ENCODE assay signal across 8 cellular contexts in the genomic region with DNA sequence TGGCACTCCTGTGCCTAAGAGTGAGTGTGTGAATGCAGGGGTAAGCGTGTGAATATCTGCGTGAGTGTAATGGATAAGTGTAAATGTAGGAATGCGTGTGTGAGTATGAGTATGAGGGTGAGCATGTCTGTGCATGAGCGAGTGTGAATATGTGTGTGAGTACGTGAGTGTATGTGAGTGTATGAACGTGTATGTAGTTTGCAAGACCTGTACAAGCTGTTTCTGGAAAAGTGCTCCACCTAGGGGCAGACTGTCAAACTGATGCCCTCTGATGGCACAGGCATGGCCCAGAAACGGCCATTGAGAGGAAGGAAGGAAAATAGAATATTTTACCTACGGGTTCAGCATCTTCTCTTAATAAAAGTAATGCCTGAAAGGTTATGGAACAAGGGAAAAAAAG. TPM values are rescaled to one million over a fixed set of nuclear protein-coding genes. Genes with fewer than 3 reads are reported as not detected.
DNase-seq lines count a peak whose midpoint lies in the region; ATAC-seq and TF ChIP-seq lines count a peak whose summit lies in the region.

No MANE protein-coding gene starts in this region.

- H3F3A ChIP-seq in SU-DHL-6 (ENCODE audit: insufficient read depth) = no peaks in the 10 kb centered on the region

- no peaks in the 10 kb centered on the region for H3K79me2 ChIP-seq in KMS-11 (ENCODE audit: insufficient read depth, low read depth)
- no peaks in the 10 kb centered on the region for H3K79me2 ChIP-seq in SU-DHL-6 (ENCODE audit: insufficient read depth, low read length)

- H2AFZ ChIP-seq in KMS-11 (ENCODE audit: low read depth) (no peak overlapping the region), SU-DHL-6 (ENCODE audit: low read depth, low read length, severe bottlenecking) (no peak overlapping the region), neuronal stem cell (ENCODE audit: low read length) (no peak overlapping the region)

- H3K9me3 Mint-ChIP-seq in activated naive CD8-positive, alpha-beta T cell treated with anti-CD3 and anti-CD28 coated beads, Interleukin-2, amount 50 U/mL, for 24 hours = no peaks in the 10 kb centered on the region

- H3K18ac ChIP-seq in neuronal stem cell (ENCODE audit: low read length) = no peak overlapping the region

- H4K91ac ChIP-seq in neuronal stem cell (ENCODE audit: low read depth, low read length, poor library complexity) = no peak overlapping the region

- no peak overlapping the region for H2BK120ac ChIP-seq in neuronal stem cell (ENCODE audit: low read depth, low read length)

- H3K27me3 Mint-ChIP-seq in activated naive CD8-positive, alpha-beta T cell treated with anti-CD3 and anti-CD28 coated beads, Interleukin-2, amount 50 U/mL, for 24 hours = peaks cover 12% of the 10 kb centered on the region

- H2BK5ac ChIP-seq in neuronal stem cell (ENCODE audit: low read length) = no peak overlapping the region

- DNase-seq in GF-D8 (lab: John Stamatoyannopoulos, UW) (peak; percentile 20), left ventricle myocardium superior (peak; percentile 49), gastrocnemius medialis (peak; percentile 26 to 50), neuronal stem cell (ENCODE audit: low spot score) (no peak)
- DNase-seq in activated naive CD8-positive, alpha-beta T cell treated with anti-CD3 and anti-CD28 coated beads, Interleukin-2, amount 50 U/mL, for 24 hours = peak; percentile 71

- no peaks in the 10 kb centered on the region for H3K9me3 ChIP-seq in SU-DHL-6 (ENCODE audit: insufficient read depth, low read length)
- H3K9me3 ChIP-seq in gastrocnemius medialis = no peaks in the 10 kb centered on the region
- H3K9me3 ChIP-seq in neuronal stem cell (replicated peaks in 1 of 2; ENCODE audit: control insufficient read depth in 2 of 2, insufficient read depth in 1 of 2, low read depth in 1 of 2, low read length in 2 of 2) = peaks cover 0 to under 1% of the 10 kb centered on the region in 2 donors

- H3K27me3 ChIP-seq in KMS-11 (ENCODE audit: insufficient read depth, low read depth) (no peaks in the 10 kb centered on the region), SU-DHL-6 (ENCODE audit: low read length) (no peaks in the 10 kb centered on the region), gastrocnemius medialis (no peaks in the 10 kb centered on the region), neuronal stem cell (ENCODE audit: control insufficient read depth in 3 of 3, insufficient read depth in 3 of 3, low read depth in 1 of 3, low read length in 3 of 3) (no peaks in the 10 kb centered on the region)

- no peaks in the 10 kb centered on the region for H3K36me3 Mint-ChIP-seq in activated naive CD8-positive, alpha-beta T cell treated with anti-CD3 and anti-CD28 coated beads, Interleukin-2, amount 50 U/mL, for 24 hours (ENCODE audit: low read depth)

- H3K4me3 Mint-ChIP-seq in activated naive CD8-positive, alpha-beta T cell treated with anti-CD3 and anti-CD28 coated beads, Interleukin-2, amount 50 U/mL, for 24 hours = no peak overlapping the region

- in situ Hi-C loops in gastrocnemius medialis (cut with MboI; ENCODE audit: low sequenced_read_pairs in 4 of 4) = loop anchor here in 1 of 4 donors (10.0 kb wide), 1 partner anchor 256 kb away; no protein-coding TSS in a partner anchor

- H3K27ac Mint-ChIP-seq in activated naive CD8-positive, alpha-beta T cell treated with anti-CD3 and anti-CD28 coated beads, Interleukin-2, amount 50 U/mL, for 24 hours = no peak overlapping the region

- H2BK15ac ChIP-seq in neuronal stem cell (ENCODE audit: low read length) = no peak overlapping the region

- TF ChIP-seq POLR2A in gastrocnemius medialis (IDR thresholded peaks at IDR 0.05) = no peak

- H4K20me1 ChIP-seq in KMS-11 (ENCODE audit: insufficient read depth) (no peaks in the 10 kb centered on the region), SU-DHL-6 (ENCODE audit: low read depth, low read length) (no peaks in the 10 kb centered on the region)

- H2BK12ac ChIP-seq in neuronal stem cell (ENCODE audit: low read length) = no peak overlapping the region

- H3K23ac ChIP-seq in neuronal stem cell (ENCODE audit: low read depth, low read length, poor library complexity) = no peak overlapping the region

- no peak overlapping the region for H3K14ac ChIP-seq in neuronal stem cell (ENCODE audit: low read length)

- H3K9me2 ChIP-seq in SU-DHL-6 (replicated peaks; ENCODE audit: insufficient read depth, low read length) = no peaks in the 10 kb centered on the region

- H3K27ac ChIP-seq in KMS-11 (no peak overlapping the region), SU-DHL-6 (ENCODE audit: low read depth, low read length) (no peak overlapping the region), gastrocnemius medialis (peak overlapping the region in 2 of 4 donors; percentile 10 to 38), neuronal stem cell (replicated peaks; ENCODE audit: low read length) (no peak overlapping the region)

- H3K9ac ChIP-seq in KMS-11 (no peak overlapping the region), SU-DHL-6 (ENCODE audit: low read length) (no peak overlapping the region), neuronal stem cell (ENCODE audit: low read depth, low read length, poor library complexity) (no peak overlapping the region)

- peaks cover 4% of the 10 kb centered on the region for H3K4me1 Mint-ChIP-seq in activated naive CD8-positive, alpha-beta T cell treated with anti-CD3 and anti-CD28 coated beads, Interleukin-2, amount 50 U/mL, for 24 hours

- no peaks in the 10 kb centered on the region for H3K79me1 ChIP-seq in neuronal stem cell (ENCODE audit: low read depth, low read length)

- WGBS in neuronal stem cell (ENCODE audit: extremely low coverage in 2 of 2, insufficient read length in 2 of 2, insufficient replicate concordance in 1 of 2), 2 donors = 100% methylated on average over 3 to 4 of the region's 8 CpGs

- H3K4me3 ChIP-seq in KMS-11 (IDR thresholded peaks at IDR 0.05; ENCODE audit: insufficient read depth, low read depth, low read length) = no peak overlapping the region
- H3K4me3 ChIP-seq in SU-DHL-6 (ENCODE audit: insufficient read depth, low read length, poor library complexity, severe bottlenecking) = no peak overlapping the region
- peak overlapping the region in 1 of 4 donors; percentile 17 for H3K4me3 ChIP-seq in gastrocnemius medialis
- H3K4me3 ChIP-seq in neuronal stem cell (ENCODE audit: low read length in 2 of 2) = no peak overlapping the region

- no peak overlapping the region for H2AK5ac ChIP-seq in neuronal stem cell (ENCODE audit: low read depth, low read length)

- no peak overlapping the region for H3K4ac ChIP-seq in neuronal stem cell (ENCODE audit: low read length)

- intact Hi-C loops in left ventricle myocardium superior (cut with micrococcal nuclease) (loop anchor here (5.0 kb wide), 1 partner anchor 88 kb away; no protein-coding TSS in a partner anchor), gastrocnemius medialis (cut with DNase I; ENCODE audit: low total_unique reads) (loop anchor here (2.0 kb wide), 1 partner anchor 250 kb away; no protein-coding TSS in a partner anchor)

- H3K36me3 ChIP-seq in KMS-11 (ENCODE audit: insufficient read depth) (no peaks in the 10 kb centered on the region), SU-DHL-6 (ENCODE audit: low read length) (no peaks in the 10 kb centered on the region), gastrocnemius medialis (no peaks in the 10 kb centered on the region), neuronal stem cell (replicated peaks in 1 of 2; ENCODE audit: control insufficient read depth in 2 of 2, insufficient read depth in 2 of 2, low read length in 2 of 2) (no peaks in the 10 kb centered on the region)

- H3K4me2 ChIP-seq in KMS-11 (no peak overlapping the region), SU-DHL-6 (ENCODE audit: low read depth, low read length, poor library complexity, severe bottlenecking) (no peak overlapping the region), neuronal stem cell (ENCODE audit: insufficient read depth, low read length, poor library complexity, severe bottlenecking) (no peak overlapping the region)

- H4K8ac ChIP-seq in neuronal stem cell (ENCODE audit: low read depth, low read length) = no peak overlapping the region

- H3K4me1 ChIP-seq in KMS-11 (ENCODE audit: low read depth, poor library complexity, severe bottlenecking) (no peaks in the 10 kb centered on the region), gastrocnemius medialis (no peaks in the 10 kb centered on the region), neuronal stem cell (ENCODE audit: control insufficient read depth in 2 of 2, insufficient read depth in 1 of 2, low read depth in 1 of 2, low read length in 2 of 2) (no peaks in the 10 kb centered on the region)

- TF ChIP-seq CTCF in KMS-11 (conservative IDR thresholded peaks at IDR 0.05; ENCODE audit: low read depth, low read length) (peak; percentile 71), SU-DHL-6 (IDR thresholded peaks at IDR 0.05; ENCODE audit: insufficient read depth, low read length, poor library complexity, severe bottlenecking) (peak; percentile 49), gastrocnemius medialis (IDR thresholded peaks at IDR 0.05 in 4 of 5, conservative IDR thresholded peaks at IDR 0.05 in 1 of 5) (peak; percentile 29 to 78 (median 56))

- ATAC-seq in GM21723 (IDR thresholded peaks at IDR 0.05; ENCODE audit: unreplicated experiment) (peak; percentile 99), left ventricle myocardium superior (peak; percentile 84), gastrocnemius medialis (peak; percentile 69 to 87)
- ATAC-seq in activated naive CD8-positive, alpha-beta T cell treated with anti-CD3 and anti-CD28 coated beads, Interleukin-2, amount 50 U/mL, for 24 hours = peak; percentile 93

RNA-seq across cellular contexts. Expression of a gene that starts 24.4 kb away (rescaled TPM):
- 14.0 TPM for total RNA-seq in left ventricle myocardium superior
- 1 to 10 TPM in 3 of 4 donors, under 1 TPM in 1; 0.29 to 3.6 (median 1.7) TPM for total RNA-seq in gastrocnemius medialis
- 9.6 TPM for polyA plus RNA-seq in neuronal stem cell (2013, experiment 1 of 2)
- 9.9 TPM for polyA plus RNA-seq in neuronal stem cell (2013, experiment 2 of 2)
